Comparison of ENCODE assay signal across 1 cellular context in genomic region chr16:20385844-20386832, GRCh38.
TF ChIP-seq lines count a peak whose summit lies in the region.

No MANE protein-coding gene starts in this region.

TF ChIP-seq in HepG2, 621 proteins besides CTCF, POLR2A, EP300 and RAD21 (continued from another document):
- peak in 1 of 2 experiments; percentile 17; a peak in 2 of 4 replicates for TF ChIP-seq HMGXB4 (CRISPR knock-in tag; IDR thresholded peaks at IDR 0.05; ENCODE audit: borderline replicate concordance in 1 of 2, low read depth in 1 of 2)
- peak; percentile 63; the same call in 1 of the 2 replicates for TF ChIP-seq THRA (CRISPR knock-in tag; IDR thresholded peaks at IDR 0.05; ENCODE audit: borderline replicate concordance)
- peak; percentile 88; the same call in 1 of the 2 replicates for TF ChIP-seq MXD1 (CRISPR knock-in tag; IDR thresholded peaks at IDR 0.05)
- TF ChIP-seq ZMYM3 (CRISPR knock-in tag; IDR thresholded peaks at IDR 0.05) = peak; percentile 84
- 0 out of 2 replicates have a peak, but pooled peaks have one; percentile 70 for TF ChIP-seq SNAI1 (CRISPR knock-in tag; IDR thresholded peaks at IDR 0.05; ENCODE audit: borderline replicate concordance)
- peak; percentile 88 for TF ChIP-seq RXRA (CRISPR knock-in tag; IDR thresholded peaks at IDR 0.05)
